14 cellular contexts compared by ENCODE assay signal in genomic region chr6:135812085-135812526, GRCh38. TPM values are rescaled to one million over a fixed set of nuclear protein-coding genes. Genes with fewer than 3 reads are reported as not detected.
DNase-seq lines count a peak whose midpoint lies in the region; TF ChIP-seq lines count a peak whose summit lies in the region.
"Had no signal": no experiment of that assay in that cellular context is flagged by ENCODE, and none has a peak within 500 bp of the region (broad histone marks: within the 10 kb centered on the region; RNA-seq: fewer than 3 reads in every experiment).

No MANE protein-coding gene starts in this region.

- H3K4me3 ChIP-seq in mammary epithelial cell (replicated peaks in 1 of 3; ENCODE audit: insufficient read depth in 1 of 3, low read depth in 2 of 3, low read length in 3 of 3), result no peak overlapping the region
- no peak overlapping the region for H3K4me3 ChIP-seq in mesodermal cell (ENCODE audit: extremely low read depth, insufficient read depth, low read length, poor library complexity, severe bottlenecking)
- no peak overlapping the region for H3K4me3 ChIP-seq in hepatocyte
- H3K4me3 ChIP-seq: cardiac muscle cell, HAP-1, lower lobe of right lung had no signal

- no peaks in the 10 kb centered on the region for H4K20me1 ChIP-seq in mammary epithelial cell (ENCODE audit: insufficient read depth, low read length)
- no peaks in the 10 kb centered on the region for H4K20me1 ChIP-seq in hepatocyte (ENCODE audit: insufficient read depth, poor library complexity, severe bottlenecking)

- H3K4me1 ChIP-seq in mammary epithelial cell (ENCODE audit: insufficient read depth, low read length), result peaks cover 7% of the 10 kb centered on the region
- peaks cover 9% of the 10 kb centered on the region for H3K4me1 ChIP-seq in mesodermal cell (ENCODE audit: control insufficient read depth, insufficient read depth, low read length, poor library complexity, severe bottlenecking)
- H3K4me1 ChIP-seq in hepatocyte (ENCODE audit: insufficient read depth), result peaks cover 3% of the 10 kb centered on the region
- H3K4me1 ChIP-seq: HAP-1, lower lobe of right lung had no signal

- H3K9me3 ChIP-seq in mammary epithelial cell (replicated peaks; ENCODE audit: insufficient read depth, low read length), result no peaks in the 10 kb centered on the region
- no peaks in the 10 kb centered on the region for H3K9me3 ChIP-seq in mesodermal cell (ENCODE audit: control insufficient read depth, low read length)
- no peaks in the 10 kb centered on the region for H3K9me3 ChIP-seq in hepatocyte (ENCODE audit: low read depth)
- H3K9me3 ChIP-seq: HAP-1, lower lobe of right lung had no signal

- DNase-seq in AG08395 (ENCODE audit: low spot score) (peak; percentile 16), NCI-H1092 treated with DMSO at 0.1 percent for 48 hours (lab: John Stamatoyannopoulos, UW) (peak; percentile 35), mammary epithelial cell (peak; percentile 7), hepatocyte (ENCODE audit: low spot score) (no peak), superior temporal gyrus (ENCODE audit: extremely low spot score) (no peak), ACHN (no peak), COR-L47 (lab: John Stamatoyannopoulos, UW) (no peak)
- DNase-seq: activated T-cell treated with anti-CD3 and anti-CD28 coated beads for 4 hours, lower lobe of right lung, NCI-H1048, T-helper 9 cell had no signal

- H3K9ac ChIP-seq in mammary epithelial cell (ENCODE audit: insufficient read depth, low read length), result no peak overlapping the region

- in situ Hi-C loops in mammary epithelial cell (cut with MboI; ENCODE audit: low sequenced_read_pairs in 2 of 2) (no loop called here), ACHN (cut with HindIII; ENCODE audit: low pct_ligation_motif_present, low pct_unique_long_range_greater_than_20kb, low sequenced_read_pairs) (no loop called here)

- WGBS in mammary epithelial cell (ENCODE audit: low coverage, missing lambda C conversion rate), result 37% methylated on average over 5 of the region's 5 CpGs
- 60 to 80% methylated on average over 1 to 2 of the region's 5 CpGs for WGBS in mesodermal cell (ENCODE audit: insufficient coverage in 2 of 2), 2 experiments
- 80% methylated on average over 5 of the region's 5 CpGs for WGBS in hepatocyte (ENCODE audit: low lambda C conversion rate, missing lambda C conversion rate)

- BruUV-seq in mammary epithelial cell (replicated peaks; lab: Mats Ljungman, UMichigan), result no TSS peak

- CTCF ChIA-PET in mammary epithelial cell (lab: Charles Lee; ENCODE audit: low non-redundant PET), result no interaction called here

- H3K79me2 ChIP-seq in mammary epithelial cell (ENCODE audit: insufficient read depth, low read length) (no peaks in the 10 kb centered on the region), hepatocyte (no peaks in the 10 kb centered on the region)

- H3K27ac ChIP-seq in mammary epithelial cell (ENCODE audit: insufficient read depth, low read depth, low read length), result no peak overlapping the region
- peak overlapping the region; percentile 64 for H3K27ac ChIP-seq in mesodermal cell (ENCODE audit: low read depth, low read length, severe bottlenecking)
- H3K27ac ChIP-seq in hepatocyte, result no peak overlapping the region
- H3K27ac ChIP-seq: cardiac muscle cell, lower lobe of right lung had no signal

- intact Hi-C loops in mammary epithelial cell (cut with micrococcal nuclease), result no loop called here

- no peak overlapping the region for H3K4me2 ChIP-seq in mammary epithelial cell (ENCODE audit: insufficient read depth, low read depth, low read length)
- H3K4me2 ChIP-seq in hepatocyte, result no peak overlapping the region

- no peaks in the 10 kb centered on the region for H3K36me3 ChIP-seq in mammary epithelial cell (ENCODE audit: insufficient read depth, low read length)
- no peaks in the 10 kb centered on the region for H3K36me3 ChIP-seq in mesodermal cell (ENCODE audit: control insufficient read depth, insufficient read depth, low read length)
- H3K36me3 ChIP-seq in hepatocyte (replicated peaks; ENCODE audit: insufficient read depth, low read depth), result no peaks in the 10 kb centered on the region
- H3K36me3 ChIP-seq: cardiac muscle cell, HAP-1, lower lobe of right lung had no signal

- H3K27me3 ChIP-seq in mammary epithelial cell (ENCODE audit: insufficient read depth, low read length) (no peaks in the 10 kb centered on the region), hepatocyte (no peaks in the 10 kb centered on the region)
- H3K27me3 ChIP-seq: cardiac muscle cell had no signal

- no peaks in the 10 kb centered on the region for H3K9me2 ChIP-seq in hepatocyte (replicated peaks; ENCODE audit: insufficient read depth)

- peak overlapping the region; percentile 55 for H2AFZ ChIP-seq in mammary epithelial cell (ENCODE audit: low read depth, low read length)
- no peak overlapping the region for H2AFZ ChIP-seq in hepatocyte

- dilution Hi-C loops in mammary epithelial cell (cut with HindIII; ENCODE audit: low sequenced_read_pairs), result no loop called here

- TF ChIP-seq CTCF in mammary epithelial cell (conservative IDR thresholded peaks at IDR 0.05 in 1 of 2, IDR thresholded peaks at IDR 0.05 in 1 of 2; ENCODE audit: extremely low read depth in 1 of 2, insufficient read depth in 1 of 2, low read depth in 1 of 2, low read length in 2 of 2) (no peak), hepatocyte (IDR thresholded peaks at IDR 0.05; ENCODE audit: poor library complexity) (no peak)

RNA-seq across cellular contexts. Expression of gene PDE7B, which starts 39.4 kb away (rescaled TPM):
- total RNA-seq in mammary epithelial cell (under 1 TPM in 1 of 2 donors, not detected in 1; 0.50 TPM), hepatocyte (7.2 and 9.2 TPM in 2 replicates)
- polyA plus RNA-seq in mammary epithelial cell (not detected), hepatocyte (1.2 and 3.4 TPM in 2 replicates)
- polyA minus RNA-seq in mammary epithelial cell, result not detected
- polyA plus RNA-seq in mesodermal cell (2013, experiment 1 of 2), result 0.37 TPM
- polyA plus RNA-seq in mesodermal cell (2013, experiment 2 of 2), result 0.25 TPM

Comparison
In these comparisons a context has a peak if more than half of its experiments do, and no peak if none do; other contexts are left out.
1. DNase-seq: peak in AG08395 (single experiment), NCI-H1092 treated with DMSO at 0.1 percent for 48 hours (single experiment) and mammary epithelial cell (single experiment); none in hepatocyte (single experiment), superior temporal gyrus (single experiment), ACHN (single experiment) and COR-L47 (single experiment).